Comparison of ENCODE assay signal across 8 cellular contexts in the genomic region with DNA sequence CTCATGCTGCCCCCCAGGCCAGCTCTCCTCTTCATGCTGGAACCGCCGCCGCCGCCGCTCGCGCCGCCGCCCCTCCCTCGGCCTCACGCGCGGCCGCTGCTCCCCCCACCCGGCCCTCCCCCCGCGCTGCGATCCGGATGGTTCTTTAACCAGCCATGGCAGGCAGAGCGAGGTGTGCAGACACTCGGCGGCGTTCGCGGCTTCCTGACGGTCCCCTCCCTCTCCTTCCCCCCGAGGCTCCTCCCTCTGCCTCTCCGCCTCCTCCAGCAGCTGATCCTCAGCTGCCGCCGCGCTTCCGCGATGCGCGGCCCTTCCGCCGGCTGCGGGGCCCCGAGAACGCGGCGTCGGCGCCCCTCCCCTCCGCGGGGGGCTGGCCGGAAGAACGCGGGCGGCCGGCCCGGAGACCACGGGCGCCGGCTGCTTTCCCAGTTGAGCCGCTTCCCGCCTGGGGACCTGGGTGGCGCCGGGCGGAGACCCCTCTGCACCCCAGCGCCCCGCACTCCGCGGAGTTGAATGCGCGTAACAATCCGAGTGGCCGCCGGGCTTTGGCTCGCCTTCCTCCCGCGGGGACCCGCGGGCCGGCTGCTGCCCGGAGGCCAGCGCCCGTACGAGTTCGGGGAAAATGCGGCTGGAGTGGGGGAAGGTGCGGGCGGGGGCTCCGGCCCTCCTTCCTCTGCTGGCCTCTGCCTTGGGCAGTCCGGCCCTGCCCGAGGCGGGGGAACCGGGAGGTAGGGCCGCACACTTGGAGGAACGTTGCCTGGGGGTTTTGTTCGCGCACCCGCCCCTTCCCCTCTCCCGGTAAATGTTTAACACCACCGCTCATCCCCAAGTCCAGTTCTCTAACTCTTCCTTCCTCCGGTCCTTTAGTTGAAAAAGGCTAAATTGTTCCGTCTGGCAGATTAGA. TPM values are rescaled to one million over a fixed set of nuclear protein-coding genes. Genes with fewer than 3 reads are reported as not detected.
DNase-seq lines count a peak whose midpoint lies in the region; TF ChIP-seq lines count a peak whose summit lies in the region.

DCAF5 (minus strand) TSS at position 176 of the 904 bp plus-strand sequence; CDS start at position 35, 141 bp downstream.

- no peak for TF ChIP-seq RAD21 in SK-N-SH (IDR thresholded peaks at IDR 0.05; ENCODE audit: low read length)

- TF ChIP-seq CTCF in HFFc6 (IDR thresholded peaks at IDR 0.05) (peak; percentile 10; the same call in 1 of the 2 replicates), SK-N-SH (IDR thresholded peaks at IDR 0.05) (no peak)

- 4% methylated on average over 14 of the region's 97 CpGs for WGBS in SK-N-SH (ENCODE audit: low lambda C conversion rate)

- peak within 1 kb of the TSS; percentile 86 for H3K27ac Mint-ChIP-seq in HFFc6

- DNase-seq in GM04504 (ENCODE audit: low read depth), result peak; percentile 78
- peak; percentile 89 for DNase-seq in HFFc6
- DNase-seq in NCI-H1092 (lab: John Stamatoyannopoulos, UW), result peak; percentile 88
- DNase-seq in SK-N-SH, result peak; percentile 96
- DNase-seq in activated naive CD4-positive, alpha-beta T cell treated with anti-CD3 and anti-CD28 coated beads, Interleukin-2, amount 50 U/mL, for 16 hours, result peak; percentile 93
- DNase-seq in germinal center (ENCODE audit: low spot score), result peak; percentile 96
- peak in 54 of 56 donors; percentile 48 to 92 (median 78) for DNase-seq in nucleus accumbens (lab: John Stamatoyannopoulos, UW)
- DNase-seq in superior temporal gyrus (ENCODE audit: extremely low spot score), result peak; percentile 82

- peak within 1 kb of the TSS; percentile 86 for H3K27ac ChIP-seq in SK-N-SH (ENCODE audit: low read depth in 2 of 2, low read length in 1 of 2)

- peaks cover 6% of the 10 kb centered on the region for H3K36me3 Mint-ChIP-seq in HFFc6 (ENCODE audit: low read depth)

- POLR2A ChIA-PET in SK-N-SH (lab: Yijun Ruan, JAX), result interaction anchor here (0.6 to 0.8 kb wide), 2 partner anchors 187 to 245 kb away, joined by 3 read pairs; partner anchors contain the start of genes ERH and SLC39A9

- H3K79me2 ChIP-seq in SK-N-SH (ENCODE audit: insufficient read depth), result peaks cover 43% of the 10 kb centered on the region

- no peaks in the 10 kb centered on the region for H3K9me3 Mint-ChIP-seq in HFFc6

- H3K9me2 ChIP-seq in SK-N-SH, result no peaks in the 10 kb centered on the region

- H3F3A ChIP-seq in SK-N-SH (replicated peaks; ENCODE audit: insufficient read depth), result peaks cover 14% of the 10 kb centered on the region

- H3K4me3 ChIP-seq in SK-N-SH (ENCODE audit: low read depth in 2 of 2, low read length in 1 of 2), result peak within 1 kb of the TSS; percentile 88 to 91

- no peaks in the 10 kb centered on the region for H3K9me3 ChIP-seq in SK-N-SH

- H3K36me3 ChIP-seq in SK-N-SH (replicated peaks in 1 of 2; ENCODE audit: control insufficient read depth in 1 of 2, insufficient read depth in 2 of 2, low read length in 1 of 2), result peaks cover 2 to 9% of the 10 kb centered on the region in 2 experiments

- peaks cover 8% of the 10 kb centered on the region; the same call in 1 of the 2 replicates for H3K27me3 Mint-ChIP-seq in HFFc6 (ENCODE audit: insufficient read depth)

- peak within 1 kb of the TSS; percentile 91 for H3K4me2 ChIP-seq in SK-N-SH

- peaks cover 24% of the 10 kb centered on the region for H4K20me1 ChIP-seq in SK-N-SH (ENCODE audit: insufficient read depth)

- H3K4me1 Mint-ChIP-seq in HFFc6 (ENCODE audit: low read depth), result peaks cover 36% of the 10 kb centered on the region

- H3K4me1 ChIP-seq in SK-N-SH (ENCODE audit: control insufficient read depth in 1 of 2, insufficient read depth in 2 of 2, low read depth in 1 of 2, low read length in 1 of 2), result peaks cover 18 to 19% of the 10 kb centered on the region in 2 experiments; a peak in 3 of 4 replicates

- peak within 1 kb of the TSS; percentile 91 for H3K9ac ChIP-seq in SK-N-SH

- peak within 1 kb of the TSS; percentile 92 for H3K4me3 Mint-ChIP-seq in HFFc6

- TF ChIP-seq EP300 in SK-N-SH (IDR thresholded peaks at IDR 0.05; ENCODE audit: borderline replicate concordance in 1 of 2, low read depth in 1 of 2, low read length in 1 of 2), result peak in 1 of 2 experiments; percentile 6; a peak in 1 of 4 replicates

- CTCF ChIA-PET in SK-N-SH (lab: Yijun Ruan, JAX), result interaction anchor here (1.0 to 4.7 kb wide), 5 partner anchors 16 to 309 kb away, joined by 3 to 66 read pairs (median 4); no protein-coding TSS in a partner anchor

- peak within 1 kb of the TSS; percentile 91 for H2AFZ ChIP-seq in SK-N-SH (ENCODE audit: low read depth)

- no peaks in the 10 kb centered on the region for H3K27me3 ChIP-seq in SK-N-SH (ENCODE audit: insufficient read depth)

TF ChIP-seq in SK-N-SH, 30 proteins besides CTCF, POLR2A, EP300 and RAD21 (continues in another document):
- TF ChIP-seq CHD2 (IDR thresholded peaks at IDR 0.05; ENCODE audit: low read length, partially characterized antibody) (no peak), FOXJ3 (CRISPR knock-in tag; IDR thresholded peaks at IDR 0.05) (no peak), TAF1 (IDR thresholded peaks at IDR 0.05; ENCODE audit: borderline replicate concordance, low read depth, low read length) (peak; percentile 78), TEAD4 (IDR thresholded peaks at IDR 0.05; ENCODE audit: borderline replicate concordance, insufficient read depth) (no peak), PBX3 (IDR thresholded peaks at IDR 0.05) (peak; percentile 51; the same call in 1 of the 2 replicates), USF2 (IDR thresholded peaks at IDR 0.05; ENCODE audit: borderline replicate concordance, low read depth, low read length) (no peak), ZBTB33 (IDR thresholded peaks at IDR 0.05; ENCODE audit: borderline replicate concordance, low read depth) (0 out of 2 replicates have a peak, but pooled peaks have one; percentile 47), REST (IDR thresholded peaks at IDR 0.05; ENCODE audit: low read depth, low read length) (no peak), FOSL2 (IDR thresholded peaks at IDR 0.05; ENCODE audit: borderline replicate concordance, low read depth) (no peak), GATA2 (CRISPR knock-in tag; IDR thresholded peaks at IDR 0.05) (no peak), ELF1 (IDR thresholded peaks at IDR 0.05) (peak; percentile 82)

RNA-seq across cellular contexts. Expression of gene DCAF5, which starts in this region (rescaled TPM):
- total RNA-seq in HFFc6 (2021; fragmentation: NEBNext Ultra II Directional; extraction: Animal tissue kit (Norgen Biotek cat#: 25700)), result 10 to 100 TPM; 23.4 to 34.7 (median 27.0) TPM
- 26.7 and 29.2 TPM in 2 replicates for polyA plus RNA-seq in SK-N-SH (2012; rRNA removed)
- 12.2 and 17.4 TPM in 2 replicates for polyA plus RNA-seq in SK-N-SH (2012; cell fraction: cytosol; rRNA removed)
- polyA plus RNA-seq in SK-N-SH (2012; cell fraction: nucleus; rRNA removed), result 92.7 and 97.2 TPM in 2 replicates

Comparison
In these comparisons a context has a peak if more than half of its experiments do, and no peak if none do; other contexts are left out.
1. Peak in every context shown above with its lines: DNase-seq, H3K4me3 ChIP-seq and H3K27ac ChIP-seq.